In genomic region chr6:41939848-41940758, GRCh38 we compare ENCODE assay signal across 8 cellular contexts. TPM values are rescaled to one million over a fixed set of nuclear protein-coding genes. Genes with fewer than 3 reads are reported as not detected.
DNase-seq lines count a peak whose midpoint lies in the region; ATAC-seq and TF ChIP-seq lines count a peak whose summit lies in the region.

No MANE protein-coding gene starts in this region.

- TF ChIP-seq CTCF in cardiac fibroblast (IDR thresholded peaks at IDR 0.05; ENCODE audit: low read depth, low read length) (no peak), lower lobe of right lung (IDR thresholded peaks at IDR 0.05) (no peak), suprapubic skin (IDR thresholded peaks at IDR 0.05) (no peak)

- H3K4me3 ChIP-seq in cardiac fibroblast (replicated peaks in 1 of 2; ENCODE audit: low read depth in 2 of 2, low read length in 2 of 2) (peak overlapping the region; percentile 97 to 98), lower lobe of right lung (peak overlapping the region; percentile 77), suprapubic skin (peak overlapping the region; percentile 79)

- H3K27ac ChIP-seq in lower lobe of right lung (peak overlapping the region; percentile 84), suprapubic skin (peak overlapping the region; percentile 62)

- ATAC-seq in lower lobe of right lung, result no peak
- no peak for ATAC-seq in GM18868 (IDR thresholded peaks at IDR 0.05; ENCODE audit: unreplicated experiment)
- no peak for ATAC-seq in GM21737 (IDR thresholded peaks at IDR 0.05; ENCODE audit: unreplicated experiment)

- WGBS in suprapubic skin, result 14% methylated on average over 18 of the region's 27 CpGs

- H3K27me3 ChIP-seq in lower lobe of right lung (ENCODE audit: low read depth) (no peaks in the 10 kb centered on the region), suprapubic skin (no peaks in the 10 kb centered on the region)

- peaks cover 71% of the 10 kb centered on the region for H3K4me1 ChIP-seq in lower lobe of right lung
- peaks cover 61% of the 10 kb centered on the region for H3K4me1 ChIP-seq in suprapubic skin

- intact Hi-C loops in lower lobe of right lung (cut with DNase I), result loop anchor here (10.0 kb wide), 1 partner anchor 105 kb away; no protein-coding TSS in a partner anchor

- TF ChIP-seq EP300 in suprapubic skin (IDR thresholded peaks at IDR 0.05), result no peak

- H3K36me3 ChIP-seq in lower lobe of right lung, result peaks cover 20% of the 10 kb centered on the region
- H3K36me3 ChIP-seq in suprapubic skin, result peaks cover 9% of the 10 kb centered on the region

- no peaks in the 10 kb centered on the region for H3K9me3 ChIP-seq in lower lobe of right lung
- no peaks in the 10 kb centered on the region for H3K9me3 ChIP-seq in suprapubic skin

- DNase-seq in GOT3 (lab: John Stamatoyannopoulos, UW), result peak; percentile 6
- peak; percentile 32 for DNase-seq in RPMI7951 (ENCODE audit: low read depth)
- DNase-seq in cardiac fibroblast (ENCODE audit: low read depth in 2 of 2), result peak; percentile 53 to 83
- peak; percentile 59 for DNase-seq in lower lobe of right lung
- DNase-seq in suprapubic skin (ENCODE audit: low spot score in 2 of 2), result peak in 1 of 2 donors; percentile 64
- DNase-seq in hepatic stellate cell (ENCODE audit: low spot score), result no peak

- TF ChIP-seq POLR2A in suprapubic skin (IDR thresholded peaks at IDR 0.05), result no peak

RNA-seq across cellular contexts. Expression of gene CCND3, which starts 1.5 kb away (rescaled TPM):
- total RNA-seq in RPMI7951 (2014; rRNA removed; shearing (Covaris generic)), result 36.5 and 47.7 TPM in 2 replicates
- total RNA-seq in lower lobe of right lung (182 TPM), suprapubic skin (100 to 1,000 TPM; 106 to 214 (median 132) TPM)

RNA-seq across cellular contexts. Expression of gene BYSL, which starts 18.8 kb away (rescaled TPM):
- 17.6 and 22.3 TPM in 2 replicates for total RNA-seq in RPMI7951 (2014; rRNA removed; shearing (Covaris generic))
- total RNA-seq in lower lobe of right lung, result 8.9 TPM
- 10 to 100 TPM in 3 of 4 donors, 1 to 10 TPM in 1; 6.8 to 15.7 (median 10.4) TPM for total RNA-seq in suprapubic skin

RNA-seq across cellular contexts. Expression of gene MED20, which starts 19.2 kb away (rescaled TPM):
- total RNA-seq in RPMI7951 (2014; rRNA removed; shearing (Covaris generic)), result 22.7 and 24.2 TPM in 2 replicates
- total RNA-seq in lower lobe of right lung (12.6 TPM), suprapubic skin (10 to 100 TPM; 15.2 to 18.7 (median 17.3) TPM)

RNA-seq across cellular contexts. Expression of gene USP49, which starts 44.9 kb away (rescaled TPM):
- 0.60 and 1.3 TPM in 2 replicates for total RNA-seq in RPMI7951 (2014; rRNA removed; shearing (Covaris generic))
- total RNA-seq in lower lobe of right lung (3.9 TPM), suprapubic skin (10 to 100 TPM in 1 of 4 donors, 1 to 10 TPM in 3; 2.9 to 17.1 (median 4.1) TPM)
